ENCODE assay signal across 8 cellular contexts in the genomic region with DNA sequence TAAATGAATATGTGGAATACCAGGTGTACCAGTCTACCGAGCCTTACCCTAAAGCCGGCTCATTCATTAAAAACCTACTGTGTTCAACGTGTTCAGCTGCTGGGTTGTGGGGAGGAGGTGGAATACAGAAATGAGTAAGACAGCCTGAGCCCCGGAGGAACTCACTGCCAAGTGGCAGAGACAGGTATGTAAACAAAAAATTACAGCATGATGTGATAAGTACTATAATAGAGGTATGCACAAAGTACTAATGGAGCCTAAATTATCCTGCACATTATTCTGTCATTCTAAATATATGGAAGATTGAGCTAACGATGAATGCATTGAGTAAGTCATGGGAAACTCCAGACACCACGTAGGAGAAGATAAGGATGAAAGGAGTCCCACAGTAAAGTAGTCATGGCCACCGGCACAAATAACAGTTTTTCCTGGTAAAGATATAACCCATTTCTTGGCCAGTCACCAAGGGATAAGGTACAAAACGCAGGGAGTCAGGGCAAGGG. TPM values are rescaled to one million over a fixed set of nuclear protein-coding genes. Genes with fewer than 3 reads are reported as not detected.
DNase-seq lines count a peak whose midpoint lies in the region; ATAC-seq and TF ChIP-seq lines count a peak whose summit lies in the region.

No MANE protein-coding gene starts in this region.

- no TSS peak for BruUV-seq in mammary epithelial cell (replicated peaks; lab: Mats Ljungman, UMichigan)

- CTCF ChIA-PET in GM10248 (lab: Yijun Ruan, JAX) = interaction anchor here (0.7 to 2.0 kb wide), 16 partner anchors 10 to 817 kb away, joined by 3 to 9 read pairs (median 4); no protein-coding TSS in a partner anchor
- CTCF ChIA-PET in mammary epithelial cell (lab: Charles Lee; ENCODE audit: low non-redundant PET) = no interaction called here

- TF ChIP-seq POLR2A in esophagus squamous epithelium (IDR thresholded peaks at IDR 0.05) = no peak

- in situ Hi-C loops in mammary epithelial cell (cut with MboI; ENCODE audit: low sequenced_read_pairs in 2 of 2) = no loop called here

- no peak overlapping the region for H3K27ac ChIP-seq in mammary epithelial cell (ENCODE audit: insufficient read depth, low read depth, low read length)
- no peak overlapping the region for H3K27ac ChIP-seq in esophagus squamous epithelium

- DNase-seq in GM10248 (ENCODE audit: extremely low spot score) (peak; percentile 73), mammary epithelial cell (peak; percentile 61), D341Med (ENCODE audit: low spot score) (no peak), SKM-1 treated with dmso at 0.1 percent for 144 hours (lab: John Stamatoyannopoulos, UW; ENCODE audit: unreplicated experiment) (no peak), esophagus squamous epithelium (lab: John Stamatoyannopoulos, UW) (no peak), NCI-H774 (lab: John Stamatoyannopoulos, UW) (no peak)

- H3K4me2 ChIP-seq in mammary epithelial cell (ENCODE audit: insufficient read depth, low read depth, low read length) = no peak overlapping the region

- no peaks in the 10 kb centered on the region for H3K27me3 ChIP-seq in mammary epithelial cell (ENCODE audit: insufficient read depth, low read length)
- H3K27me3 ChIP-seq in esophagus squamous epithelium = no peaks in the 10 kb centered on the region

- no peaks in the 10 kb centered on the region for H3K36me3 ChIP-seq in mammary epithelial cell (ENCODE audit: insufficient read depth, low read length)
- H3K36me3 ChIP-seq in esophagus squamous epithelium = no peaks in the 10 kb centered on the region

- peaks cover 11% of the 10 kb centered on the region for H3K79me2 ChIP-seq in mammary epithelial cell (ENCODE audit: insufficient read depth, low read length)

- intact Hi-C loops in mammary epithelial cell (cut with micrococcal nuclease) (no loop called here), esophagus squamous epithelium (cut with DNase I) (no loop called here)

- POLR2A ChIA-PET in GM10248 (lab: Yijun Ruan, JAX) = interaction anchor here (0.5 to 1.2 kb wide), 6 partner anchors 14 to 72 kb away, joined by 3 to 5 read pairs (median 4); no protein-coding TSS in a partner anchor

- H3K9ac ChIP-seq in mammary epithelial cell (ENCODE audit: insufficient read depth, low read length) = no peak overlapping the region

- ATAC-seq in GM19324 (IDR thresholded peaks at IDR 0.05; ENCODE audit: low FRiP score, unreplicated experiment) (peak; percentile 40), HG03378 (IDR thresholded peaks at IDR 0.05; ENCODE audit: unreplicated experiment) (peak; percentile 52)

- H4K20me1 ChIP-seq in mammary epithelial cell (ENCODE audit: insufficient read depth, low read length) = no peaks in the 10 kb centered on the region

- H2AFZ ChIP-seq in mammary epithelial cell (ENCODE audit: low read depth, low read length) = no peak overlapping the region

- TF ChIP-seq CTCF in GM10248 (IDR thresholded peaks at IDR 0.05; ENCODE audit: control extremely low read depth, extremely low read depth, low read depth, missing control alignments) (no peak), mammary epithelial cell (conservative IDR thresholded peaks at IDR 0.05 in 1 of 2, IDR thresholded peaks at IDR 0.05 in 1 of 2; ENCODE audit: extremely low read depth in 1 of 2, insufficient read depth in 1 of 2, low read depth in 1 of 2, low read length in 2 of 2) (no peak), esophagus squamous epithelium (IDR thresholded peaks at IDR 0.05) (no peak)

- peaks cover 5% of the 10 kb centered on the region for H3K4me1 ChIP-seq in mammary epithelial cell (ENCODE audit: insufficient read depth, low read length)
- H3K4me1 ChIP-seq in esophagus squamous epithelium = peaks cover 0 to 7% (median 0%) of the 10 kb centered on the region in 3 donors

- H3K4me3 ChIP-seq in mammary epithelial cell (replicated peaks in 1 of 3; ENCODE audit: insufficient read depth in 1 of 3, low read depth in 2 of 3, low read length in 3 of 3) = no peak overlapping the region
- H3K4me3 ChIP-seq in esophagus squamous epithelium = peak overlapping the region in 1 of 4 donors; percentile 30

- dilution Hi-C loops in mammary epithelial cell (cut with HindIII; ENCODE audit: low sequenced_read_pairs) = no loop called here

- no peaks in the 10 kb centered on the region for H3K9me3 ChIP-seq in mammary epithelial cell (replicated peaks; ENCODE audit: insufficient read depth, low read length)
- no peaks in the 10 kb centered on the region for H3K9me3 ChIP-seq in esophagus squamous epithelium

- WGBS in mammary epithelial cell (ENCODE audit: low coverage, missing lambda C conversion rate) = 69% methylated on average over 8 of the region's 8 CpGs
- 31 to 44% methylated on average over 8 of the region's 8 CpGs for WGBS in esophagus squamous epithelium, 2 donors

RNA-seq across cellular contexts. Expression of a gene that starts 6.9 kb away (rescaled TPM):
- total RNA-seq in mammary epithelial cell (10 to 100 TPM; 46.6 to 74.0 TPM), esophagus squamous epithelium (1 to 10 TPM in 2 of 4 donors, under 1 TPM in 2; 0.76 to 2.5 (median 1.6) TPM)
- polyA plus RNA-seq in mammary epithelial cell = 53.6 TPM
- polyA minus RNA-seq in mammary epithelial cell = 54.0 TPM

Comparison
In these comparisons a context has a peak if more than half of its experiments do, and no peak if none do; other contexts are left out.
1. DNase-seq: peak in GM10248 (single experiment) and mammary epithelial cell (single experiment); none in D341Med (single experiment), SKM-1 treated with dmso at 0.1 percent for 144 hours (single experiment), esophagus squamous epithelium (single experiment) and NCI-H774 (single experiment).
2. RNA of a gene that starts 6.9 kb away (total RNA-seq): 46.6 to 74.0 TPM in mammary epithelial cell; 0.76 to 2.5 TPM in esophagus squamous epithelium; every median in the first group is over 10 times any median in the second.